In the genomic region with DNA sequence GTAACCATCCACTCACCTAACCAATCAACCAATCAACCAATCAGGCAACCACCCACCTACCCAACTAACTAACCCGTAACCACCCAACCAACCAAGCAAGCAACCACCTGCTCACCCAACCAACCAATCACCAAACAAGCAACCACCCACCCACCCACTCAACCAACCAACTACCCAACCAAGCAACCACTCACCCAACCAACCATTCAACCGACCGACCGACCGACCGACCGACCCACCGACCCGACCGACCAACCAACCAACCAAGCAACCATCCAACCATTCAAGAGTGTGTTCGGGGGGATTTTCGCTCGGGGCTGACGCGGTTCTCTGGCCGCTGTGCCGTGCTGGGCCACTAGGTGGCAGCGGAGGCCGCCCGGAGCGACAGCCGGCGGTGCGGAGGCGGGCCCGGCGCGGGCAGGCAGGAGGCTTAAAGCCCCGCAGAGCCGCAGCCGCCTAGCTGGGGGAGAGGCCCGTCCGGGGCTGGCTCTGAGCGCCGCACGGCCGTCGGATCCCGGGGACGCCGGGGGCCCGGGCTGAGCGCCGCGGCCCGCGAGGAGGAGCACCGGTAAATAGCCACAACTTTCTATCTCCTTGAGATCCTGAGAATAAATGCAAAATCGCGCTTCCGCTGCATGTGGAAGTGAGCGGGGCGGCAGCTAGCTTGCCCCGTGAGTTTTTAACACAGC, we compare ENCODE assay signal across 1 cellular context.
TF ChIP-seq lines count a peak whose summit lies in the region.

A gene (plus strand): TSS at position 443 of the 689 bp plus-strand sequence. CDS start 1,617 bp downstream, outside the sequence.

TF ChIP-seq in WTC11, 78 proteins besides CTCF, POLR2A, EP300 and RAD21 (continued from another document):
- TF ChIP-seq, protein P1, sequence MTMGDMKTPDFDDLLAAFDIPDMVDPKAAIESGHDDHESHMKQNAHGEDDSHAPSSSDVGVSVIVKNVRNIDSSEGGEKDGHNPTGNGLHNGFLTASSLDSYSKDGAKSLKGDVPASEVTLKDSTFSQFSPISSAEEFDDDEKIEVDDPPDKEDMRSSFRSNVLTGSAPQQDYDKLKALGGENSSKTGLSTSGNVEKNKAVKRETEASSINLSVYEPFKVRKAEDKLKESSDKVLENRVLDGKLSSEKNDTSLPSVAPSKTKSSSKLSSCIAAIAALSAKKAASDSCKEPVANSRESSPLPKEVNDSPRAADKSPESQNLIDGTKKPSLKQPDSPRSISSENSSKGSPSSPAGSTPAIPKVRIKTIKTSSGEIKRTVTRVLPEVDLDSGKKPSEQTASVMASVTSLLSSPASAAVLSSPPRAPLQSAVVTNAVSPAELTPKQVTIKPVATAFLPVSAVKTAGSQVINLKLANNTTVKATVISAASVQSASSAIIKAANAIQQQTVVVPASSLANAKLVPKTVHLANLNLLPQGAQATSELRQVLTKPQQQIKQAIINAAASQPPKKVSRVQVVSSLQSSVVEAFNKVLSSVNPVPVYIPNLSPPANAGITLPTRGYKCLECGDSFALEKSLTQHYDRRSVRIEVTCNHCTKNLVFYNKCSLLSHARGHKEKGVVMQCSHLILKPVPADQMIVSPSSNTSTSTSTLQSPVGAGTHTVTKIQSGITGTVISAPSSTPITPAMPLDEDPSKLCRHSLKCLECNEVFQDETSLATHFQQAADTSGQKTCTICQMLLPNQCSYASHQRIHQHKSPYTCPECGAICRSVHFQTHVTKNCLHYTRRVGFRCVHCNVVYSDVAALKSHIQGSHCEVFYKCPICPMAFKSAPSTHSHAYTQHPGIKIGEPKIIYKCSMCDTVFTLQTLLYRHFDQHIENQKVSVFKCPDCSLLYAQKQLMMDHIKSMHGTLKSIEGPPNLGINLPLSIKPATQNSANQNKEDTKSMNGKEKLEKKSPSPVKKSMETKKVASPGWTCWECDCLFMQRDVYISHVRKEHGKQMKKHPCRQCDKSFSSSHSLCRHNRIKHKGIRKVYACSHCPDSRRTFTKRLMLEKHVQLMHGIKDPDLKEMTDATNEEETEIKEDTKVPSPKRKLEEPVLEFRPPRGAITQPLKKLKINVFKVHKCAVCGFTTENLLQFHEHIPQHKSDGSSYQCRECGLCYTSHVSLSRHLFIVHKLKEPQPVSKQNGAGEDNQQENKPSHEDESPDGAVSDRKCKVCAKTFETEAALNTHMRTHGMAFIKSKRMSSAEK (CRISPR knock-in tag; IDR thresholded peaks at IDR 0.05; ENCODE audit: borderline replicate concordance): no peak
- TF ChIP-seq, protein P2, sequence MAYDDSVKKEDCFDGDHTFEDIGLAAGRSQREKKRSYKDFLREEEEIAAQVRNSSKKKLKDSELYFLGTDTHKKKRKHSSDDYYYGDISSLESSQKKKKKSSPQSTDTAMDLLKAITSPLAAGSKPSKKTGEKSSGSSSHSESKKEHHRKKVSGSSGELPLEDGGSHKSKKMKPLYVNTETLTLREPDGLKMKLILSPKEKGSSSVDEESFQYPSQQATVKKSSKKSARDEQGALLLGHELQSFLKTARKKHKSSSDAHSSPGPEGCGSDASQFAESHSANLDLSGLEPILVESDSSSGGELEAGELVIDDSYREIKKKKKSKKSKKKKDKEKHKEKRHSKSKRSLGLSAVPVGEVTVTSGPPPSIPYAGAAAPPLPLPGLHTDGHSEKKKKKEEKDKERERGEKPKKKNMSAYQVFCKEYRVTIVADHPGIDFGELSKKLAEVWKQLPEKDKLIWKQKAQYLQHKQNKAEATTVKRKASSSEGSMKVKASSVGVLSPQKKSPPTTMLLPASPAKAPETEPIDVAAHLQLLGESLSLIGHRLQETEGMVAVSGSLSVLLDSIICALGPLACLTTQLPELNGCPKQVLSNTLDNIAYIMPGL (CRISPR knock-in tag; IDR thresholded peaks at IDR 0.05): peak; percentile 80
- TF ChIP-seq, protein P3, sequence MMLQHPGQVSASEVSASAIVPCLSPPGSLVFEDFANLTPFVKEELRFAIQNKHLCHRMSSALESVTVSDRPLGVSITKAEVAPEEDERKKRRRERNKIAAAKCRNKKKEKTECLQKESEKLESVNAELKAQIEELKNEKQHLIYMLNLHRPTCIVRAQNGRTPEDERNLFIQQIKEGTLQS (CRISPR knock-in tag; conservative IDR thresholded peaks at IDR 0.05): no peak
- TF ChIP-seq, protein P4, sequence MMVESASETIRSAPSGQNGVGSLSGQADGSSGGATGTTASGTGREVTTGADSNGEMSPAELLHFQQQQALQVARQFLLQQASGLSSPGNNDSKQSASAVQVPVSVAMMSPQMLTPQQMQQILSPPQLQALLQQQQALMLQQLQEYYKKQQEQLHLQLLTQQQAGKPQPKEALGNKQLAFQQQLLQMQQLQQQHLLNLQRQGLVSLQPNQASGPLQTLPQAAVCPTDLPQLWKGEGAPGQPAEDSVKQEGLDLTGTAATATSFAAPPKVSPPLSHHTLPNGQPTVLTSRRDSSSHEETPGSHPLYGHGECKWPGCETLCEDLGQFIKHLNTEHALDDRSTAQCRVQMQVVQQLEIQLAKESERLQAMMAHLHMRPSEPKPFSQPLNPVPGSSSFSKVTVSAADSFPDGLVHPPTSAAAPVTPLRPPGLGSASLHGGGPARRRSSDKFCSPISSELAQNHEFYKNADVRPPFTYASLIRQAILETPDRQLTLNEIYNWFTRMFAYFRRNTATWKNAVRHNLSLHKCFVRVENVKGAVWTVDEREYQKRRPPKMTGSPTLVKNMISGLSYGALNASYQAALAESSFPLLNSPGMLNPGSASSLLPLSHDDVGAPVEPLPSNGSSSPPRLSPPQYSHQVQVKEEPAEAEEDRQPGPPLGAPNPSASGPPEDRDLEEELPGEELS (CRISPR knock-in tag; IDR thresholded peaks at IDR 0.05): no peak
- TF ChIP-seq ZNF138 (CRISPR knock-in tag; conservative IDR thresholded peaks at IDR 0.05) (0 out of 2 replicates have a peak, but pooled peaks have one; percentile 41), ZNF416 (CRISPR knock-in tag; IDR thresholded peaks at IDR 0.05) (no peak), ETV6 (CRISPR knock-in tag; IDR thresholded peaks at IDR 0.05) (no peak), NFYB (CRISPR knock-in tag; conservative IDR thresholded peaks at IDR 0.05; ENCODE audit: low read depth) (no peak), HMGA2 (CRISPR knock-in tag; IDR thresholded peaks at IDR 0.05) (no peak), GABPB1 (CRISPR knock-in tag; IDR thresholded peaks at IDR 0.05) (no peak), NR3C1 (CRISPR knock-in tag; conservative IDR thresholded peaks at IDR 0.05; ENCODE audit: low read depth) (0 out of 2 replicates have a peak, but pooled peaks have one; percentile 40), KAT7 (CRISPR knock-in tag; IDR thresholded peaks at IDR 0.05; ENCODE audit: borderline replicate concordance) (no peak), ZNF317 (CRISPR knock-in tag; IDR thresholded peaks at IDR 0.05; ENCODE audit: borderline replicate concordance, low read depth) (no peak)
- TF ChIP-seq, protein P5, sequence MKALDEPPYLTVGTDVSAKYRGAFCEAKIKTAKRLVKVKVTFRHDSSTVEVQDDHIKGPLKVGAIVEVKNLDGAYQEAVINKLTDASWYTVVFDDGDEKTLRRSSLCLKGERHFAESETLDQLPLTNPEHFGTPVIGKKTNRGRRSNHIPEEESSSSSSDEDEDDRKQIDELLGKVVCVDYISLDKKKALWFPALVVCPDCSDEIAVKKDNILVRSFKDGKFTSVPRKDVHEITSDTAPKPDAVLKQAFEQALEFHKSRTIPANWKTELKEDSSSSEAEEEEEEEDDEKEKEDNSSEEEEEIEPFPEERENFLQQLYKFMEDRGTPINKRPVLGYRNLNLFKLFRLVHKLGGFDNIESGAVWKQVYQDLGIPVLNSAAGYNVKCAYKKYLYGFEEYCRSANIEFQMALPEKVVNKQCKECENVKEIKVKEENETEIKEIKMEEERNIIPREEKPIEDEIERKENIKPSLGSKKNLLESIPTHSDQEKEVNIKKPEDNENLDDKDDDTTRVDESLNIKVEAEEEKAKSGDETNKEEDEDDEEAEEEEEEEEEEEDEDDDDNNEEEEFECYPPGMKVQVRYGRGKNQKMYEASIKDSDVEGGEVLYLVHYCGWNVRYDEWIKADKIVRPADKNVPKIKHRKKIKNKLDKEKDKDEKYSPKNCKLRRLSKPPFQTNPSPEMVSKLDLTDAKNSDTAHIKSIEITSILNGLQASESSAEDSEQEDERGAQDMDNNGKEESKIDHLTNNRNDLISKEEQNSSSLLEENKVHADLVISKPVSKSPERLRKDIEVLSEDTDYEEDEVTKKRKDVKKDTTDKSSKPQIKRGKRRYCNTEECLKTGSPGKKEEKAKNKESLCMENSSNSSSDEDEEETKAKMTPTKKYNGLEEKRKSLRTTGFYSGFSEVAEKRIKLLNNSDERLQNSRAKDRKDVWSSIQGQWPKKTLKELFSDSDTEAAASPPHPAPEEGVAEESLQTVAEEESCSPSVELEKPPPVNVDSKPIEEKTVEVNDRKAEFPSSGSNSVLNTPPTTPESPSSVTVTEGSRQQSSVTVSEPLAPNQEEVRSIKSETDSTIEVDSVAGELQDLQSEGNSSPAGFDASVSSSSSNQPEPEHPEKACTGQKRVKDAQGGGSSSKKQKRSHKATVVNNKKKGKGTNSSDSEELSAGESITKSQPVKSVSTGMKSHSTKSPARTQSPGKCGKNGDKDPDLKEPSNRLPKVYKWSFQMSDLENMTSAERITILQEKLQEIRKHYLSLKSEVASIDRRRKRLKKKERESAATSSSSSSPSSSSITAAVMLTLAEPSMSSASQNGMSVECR (CRISPR knock-in tag; IDR thresholded peaks at IDR 0.05; ENCODE audit: borderline replicate concordance): no peak
- TF ChIP-seq, protein P6, sequence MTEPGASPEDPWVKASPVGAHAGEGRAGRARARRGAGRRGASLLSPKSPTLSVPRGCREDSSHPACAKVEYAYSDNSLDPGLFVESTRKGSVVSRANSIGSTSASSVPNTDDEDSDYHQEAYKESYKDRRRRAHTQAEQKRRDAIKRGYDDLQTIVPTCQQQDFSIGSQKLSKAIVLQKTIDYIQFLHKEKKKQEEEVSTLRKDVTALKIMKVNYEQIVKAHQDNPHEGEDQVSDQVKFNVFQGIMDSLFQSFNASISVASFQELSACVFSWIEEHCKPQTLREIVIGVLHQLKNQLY (CRISPR knock-in tag; IDR thresholded peaks at IDR 0.05): no peak
- TF ChIP-seq, protein P7, sequence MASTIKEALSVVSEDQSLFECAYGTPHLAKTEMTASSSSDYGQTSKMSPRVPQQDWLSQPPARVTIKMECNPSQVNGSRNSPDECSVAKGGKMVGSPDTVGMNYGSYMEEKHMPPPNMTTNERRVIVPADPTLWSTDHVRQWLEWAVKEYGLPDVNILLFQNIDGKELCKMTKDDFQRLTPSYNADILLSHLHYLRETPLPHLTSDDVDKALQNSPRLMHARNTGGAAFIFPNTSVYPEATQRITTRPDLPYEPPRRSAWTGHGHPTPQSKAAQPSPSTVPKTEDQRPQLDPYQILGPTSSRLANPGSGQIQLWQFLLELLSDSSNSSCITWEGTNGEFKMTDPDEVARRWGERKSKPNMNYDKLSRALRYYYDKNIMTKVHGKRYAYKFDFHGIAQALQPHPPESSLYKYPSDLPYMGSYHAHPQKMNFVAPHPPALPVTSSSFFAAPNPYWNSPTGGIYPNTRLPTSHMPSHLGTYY (CRISPR knock-in tag; IDR thresholded peaks at IDR 0.05): no peak
TF ChIP-seq in WTC11: peak in this region for 5.
